In the genomic region with DNA sequence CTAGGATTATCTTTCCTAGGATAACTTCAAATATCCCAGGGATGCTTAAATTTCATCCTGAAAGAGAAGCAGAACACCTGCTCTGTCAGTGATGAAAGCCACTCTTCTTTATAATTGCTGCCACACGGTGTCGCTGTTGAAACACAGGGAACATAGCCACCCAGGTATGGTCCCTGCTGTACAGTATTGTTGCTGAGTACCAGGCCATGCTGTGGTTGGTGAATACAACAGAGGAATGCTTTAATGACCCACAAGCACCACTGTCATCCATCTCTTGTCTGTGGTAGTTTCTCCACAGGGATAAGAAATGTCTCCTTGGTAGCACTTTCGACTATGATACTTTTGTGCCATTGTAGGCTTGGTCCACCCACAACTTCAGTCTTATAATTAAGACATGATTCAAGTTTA, we compare ENCODE assay signal across 8 cellular contexts.
DNase-seq lines count a peak whose midpoint lies in the region; ATAC-seq, FAIRE-seq and TF ChIP-seq lines count a peak whose summit lies in the region.

No MANE protein-coding gene starts in this region.

- TF ChIP-seq EP300 in suprapubic skin (IDR thresholded peaks at IDR 0.05) = no peak

- peak; percentile 80 for ATAC-seq in GM19397 (IDR thresholded peaks at IDR 0.05; ENCODE audit: unreplicated experiment)

- H3K9me3 ChIP-seq in neutrophil = no peaks in the 10 kb centered on the region
- no peaks in the 10 kb centered on the region for H3K9me3 ChIP-seq in suprapubic skin

- no peak overlapping the region for H3K4me3 Mint-ChIP-seq in activated T-cell treated with anti-CD3 and anti-CD28 coated beads, Interleukin-2, amount 50 U/mL, for 24 hours

- no peak overlapping the region for H3K4me3 ChIP-seq in neutrophil (ENCODE audit: low read depth in 1 of 2, low read length in 1 of 2)
- H3K4me3 ChIP-seq in suprapubic skin = no peak overlapping the region

- WGBS in suprapubic skin = 19% methylated on average over 3 of the region's 3 CpGs

- H3K27me3 ChIP-seq in neutrophil (no peaks in the 10 kb centered on the region), suprapubic skin (no peaks in the 10 kb centered on the region)

- no peak overlapping the region for H3K27ac Mint-ChIP-seq in activated T-cell treated with anti-CD3 and anti-CD28 coated beads, Interleukin-2, amount 50 U/mL, for 24 hours

- H3K4me1 Mint-ChIP-seq in activated T-cell treated with anti-CD3 and anti-CD28 coated beads, Interleukin-2, amount 50 U/mL, for 24 hours (ENCODE audit: low read depth) = peaks cover 2% of the 10 kb centered on the region

- TF ChIP-seq CTCF in neutrophil (IDR thresholded peaks at IDR 0.05) (peak; percentile 67), suprapubic skin (IDR thresholded peaks at IDR 0.05) (peak; percentile 35 to 58)

- DNase-seq in COLO829 (ENCODE audit: low spot score) (peak; percentile 65), HTR-8/SVneo (ENCODE audit: insufficient read length, low spot score) (peak; percentile 32), OCI-M2 (lab: John Stamatoyannopoulos, UW; ENCODE audit: unreplicated experiment) (peak; percentile 20), fibroblast of peridontal ligament (ENCODE audit: extremely low read depth) (peak; percentile 60), suprapubic skin (ENCODE audit: low spot score in 2 of 2) (no peak)
- DNase-seq in activated T-cell treated with anti-CD3 and anti-CD28 coated beads, Interleukin-2, amount 50 U/mL, for 24 hours = peak; percentile 68

- H3K27ac ChIP-seq in neutrophil (no peak overlapping the region), suprapubic skin (no peak overlapping the region)

- H3K36me3 ChIP-seq in neutrophil (no peaks in the 10 kb centered on the region), suprapubic skin (no peaks in the 10 kb centered on the region)

- H3K36me3 Mint-ChIP-seq in activated T-cell treated with anti-CD3 and anti-CD28 coated beads, Interleukin-2, amount 50 U/mL, for 24 hours (ENCODE audit: low read depth) = no peaks in the 10 kb centered on the region

- H3K9me3 Mint-ChIP-seq in activated T-cell treated with anti-CD3 and anti-CD28 coated beads, Interleukin-2, amount 50 U/mL, for 24 hours = no peaks in the 10 kb centered on the region

- no peak for TF ChIP-seq POLR2A in suprapubic skin (IDR thresholded peaks at IDR 0.05)

- FAIRE-seq in HTR-8/SVneo (lab: Jason Lieb, UNC) = no peak

- H3K4me1 ChIP-seq in neutrophil (ENCODE audit: control insufficient read depth in 1 of 2, insufficient read depth in 1 of 2, low read depth in 1 of 2, low read length in 1 of 2) = peaks cover 0 to 4% of the 10 kb centered on the region in 2 experiments
- H3K4me1 ChIP-seq in suprapubic skin = peaks cover 2% of the 10 kb centered on the region

- peaks cover 24% of the 10 kb centered on the region for H3K27me3 Mint-ChIP-seq in activated T-cell treated with anti-CD3 and anti-CD28 coated beads, Interleukin-2, amount 50 U/mL, for 24 hours

Comparison
In these comparisons a context has a peak if more than half of its experiments do, and no peak if none do; other contexts are left out.
1. DNase-seq: peak in COLO829 (single experiment), HTR-8/SVneo (single experiment), OCI-M2 (single experiment), activated T-cell treated with anti-CD3 and anti-CD28 coated beads, Interleukin-2, amount 50 U/mL, for 24 hours (single experiment) and fibroblast of peridontal ligament (single experiment); none in suprapubic skin (0 of 2).